25 cellular contexts compared by ENCODE assay signal in the genomic region with DNA sequence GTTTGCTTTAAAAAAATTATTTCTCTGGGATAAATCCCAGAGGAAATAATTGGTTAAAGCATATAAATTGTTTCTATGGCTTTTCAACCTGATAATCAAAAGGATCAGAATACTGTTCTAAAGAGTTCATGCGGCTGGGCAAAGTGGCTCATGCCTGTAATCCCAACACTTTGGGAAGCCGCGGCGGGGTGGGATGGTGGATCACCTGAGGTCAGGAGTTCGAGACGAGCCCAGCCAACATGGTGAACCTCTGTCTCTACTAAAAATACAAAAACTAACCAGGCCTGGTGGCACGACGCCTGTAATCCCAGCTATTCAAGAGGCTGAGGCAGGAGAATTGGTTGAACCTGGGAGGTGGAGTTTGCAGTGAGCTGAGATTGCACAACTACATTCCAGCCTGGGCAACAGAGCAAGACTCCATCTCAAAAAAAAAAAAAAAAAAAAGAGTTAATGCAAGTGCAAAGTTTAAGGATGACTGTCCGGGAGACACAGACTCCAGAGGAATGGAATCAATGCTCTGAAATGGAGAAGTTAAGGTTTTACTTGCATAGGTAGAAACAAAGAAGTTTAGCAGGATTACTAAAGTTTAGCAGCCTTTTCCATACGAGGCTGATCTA. TPM values are rescaled to one million over a fixed set of nuclear protein-coding genes. Genes with fewer than 3 reads are reported as not detected.
DNase-seq lines count a peak whose midpoint lies in the region; ATAC-seq and TF ChIP-seq lines count a peak whose summit lies in the region.
"Had no signal": no experiment of that assay in that cellular context is flagged by ENCODE, and none has a peak within 500 bp of the region (broad histone marks: within the 10 kb centered on the region; RNA-seq: fewer than 3 reads in every experiment).

No MANE protein-coding gene starts in this region.

- H3K4me3 ChIP-seq in heart right ventricle: no peak overlapping the region
- peak overlapping the region; percentile 74 for H3K4me3 ChIP-seq in OCI-LY7 (ENCODE audit: low read depth, low read length, poor library complexity, severe bottlenecking)
- no peak overlapping the region for H3K4me3 ChIP-seq in fibroblast of pulmonary artery (replicated peaks; ENCODE audit: low read depth, low read length)
- H3K4me3 ChIP-seq: MG63, neural progenitor cell had no signal

- CTCF ChIA-PET in OCI-LY7 (lab: Charles Lee; ENCODE audit: unreplicated experiment): interaction anchor here (0.6 to 1.2 kb wide), 3 partner anchors 14 to 37 kb away, joined by 3 read pairs; no protein-coding TSS in a partner anchor

- peak overlapping the region; percentile 93 for H3K27ac Mint-ChIP-seq in stimulated activated memory B cell treated with anti-CD40 and anti-IgM and Interleukin-4, amounts not matched to agents 10 μg/mL and 1 μg/mL and 100 μg/mL, for 72 hours
- H3K27ac Mint-ChIP-seq: activated CD4-positive, alpha-beta T cell treated with anti-CD3 and anti-CD28 coated beads, Interleukin-2, amount 10 ng/mL, durations not matched to agents 7 days and 5 days; activated T-cell treated with anti-CD3 and anti-CD28 coated beads, Interleukin-2, amount 50 U/mL, for 24 hours; brain; CD8-positive, alpha-beta T cell; neural progenitor cell; T-helper 2 cell treated with Interferon-gamma antibody and Interleukin-4, amounts not matched to agents 5 μg/mL and 100 μg/mL, for 36 hours had no signal

- H4K20me1 ChIP-seq in OCI-LY7 (ENCODE audit: insufficient read depth, low read length): no peaks in the 10 kb centered on the region

- no peaks in the 10 kb centered on the region for H3K27me3 Mint-ChIP-seq in stimulated activated memory B cell treated with anti-CD40 and anti-IgM and Interleukin-4, amounts not matched to agents 10 μg/mL and 1 μg/mL and 100 μg/mL, for 72 hours
- H3K27me3 Mint-ChIP-seq: activated T-cell treated with anti-CD3 and anti-CD28 coated beads, Interleukin-2, amount 50 U/mL, for 24 hours; brain had no signal

- H3K4me2 ChIP-seq in OCI-LY7 (ENCODE audit: low read length): peak overlapping the region; percentile 94
- H3K4me2 ChIP-seq: neural progenitor cell had no signal

- POLR2A ChIA-PET in OCI-LY7 (lab: Charles Lee): interaction anchor here (0.7 to 14.0 kb wide), 17 partner anchors 7 to 369 kb away, joined by 3 to 298 read pairs (median 5); no protein-coding TSS in a partner anchor

- H3K27ac ChIP-seq in heart right ventricle: peak overlapping the region in 4 of 10 donors; percentile 13 to 65 (median 44)
- H3K27ac ChIP-seq in OCI-LY7 (ENCODE audit: low read depth, low read length, poor library complexity, severe bottlenecking): peak overlapping the region; percentile 97
- H3K27ac ChIP-seq: neural progenitor cell, WERI-Rb-1 had no signal

- intact Hi-C loops in Right ventricle myocardium superior (cut with DNase I) (no loop called here), heart right ventricle (cut with DNase I) (loop anchor here in 1 of 10 donors (10.0 kb wide), 1 partner anchor 71 kb away; no protein-coding TSS in a partner anchor), OCI-LY7 (cut with micrococcal nuclease; ENCODE audit: unreplicated experiment) (loop anchor here (5.0 kb wide), 3 partner anchors 284 to 409 kb away; a partner anchor contains a TSS)

- DNase-seq in Right ventricle myocardium superior (no peak), heart right ventricle (no peak), OCI-LY7 (ENCODE audit: low spot score) (no peak), fibroblast of pulmonary artery (ENCODE audit: low read depth) (peak; percentile 21), NCI-H2029 treated with DMSO at 0.1 percent for 48 hours (lab: John Stamatoyannopoulos, UW) (no peak), nucleus accumbens (lab: John Stamatoyannopoulos, UW) (no peak), SHP77 (lab: John Stamatoyannopoulos, UW) (no peak)
- DNase-seq: 8988T; activated CD4-positive, alpha-beta T cell treated with anti-CD3 and anti-CD28 coated beads, Interleukin-2, amount 10 ng/mL, durations not matched to agents 7 days and 5 days; activated T-cell treated with anti-CD3 and anti-CD28 coated beads, Interleukin-2, amount 50 U/mL, for 24 hours; AML-193; CD8-positive, alpha-beta T cell; glutamatergic neuron; GOT3; MG63; NCI-H1105 treated with DMSO at 0.1 percent for 48 hours; NCI-H2029; NCI-H226; stimulated activated CD4-positive, alpha-beta T cell treated with anti-CD3 and anti-CD28 coated beads, Interleukin-15, amount 100 ng/mL, for 24 hours; stimulated activated naive CD4-positive, alpha-beta T cell treated with Interleukin-2 at 50 U/mL for 16 hours; WERI-Rb-1 had no signal

- H3K36me3 ChIP-seq in heart right ventricle: no peaks in the 10 kb centered on the region
- H3K36me3 ChIP-seq in OCI-LY7 (ENCODE audit: insufficient read depth, low read length): no peaks in the 10 kb centered on the region
- H3K36me3 ChIP-seq: MG63, neural progenitor cell, WERI-Rb-1 had no signal

- ATAC-seq in Right ventricle myocardium superior (ENCODE audit: poor library complexity): peak; percentile 30
- ATAC-seq in heart right ventricle: no peak
- ATAC-seq in stimulated activated memory B cell treated with anti-CD40 and anti-IgM and Interleukin-4, amounts not matched to agents 10 μg/mL and 1 μg/mL and 100 μg/mL, for 72 hours: no peak
- ATAC-seq: CD8-positive, alpha-beta T cell had no signal

- WGBS in heart right ventricle, 2 donors: 83 to 92% methylated on average over 10 of the region's 10 CpGs

- peaks cover 0 to 12% (median 0%) of the 10 kb centered on the region in 9 donors for H3K4me1 ChIP-seq in heart right ventricle
- peaks cover 98% of the 10 kb centered on the region for H3K4me1 ChIP-seq in OCI-LY7 (ENCODE audit: insufficient read depth, low read length, poor library complexity, severe bottlenecking)

- peaks cover 2% of the 10 kb centered on the region for H3K9me3 Mint-ChIP-seq in stimulated activated memory B cell treated with anti-CD40 and anti-IgM and Interleukin-4, amounts not matched to agents 10 μg/mL and 1 μg/mL and 100 μg/mL, for 72 hours
- H3K9me3 Mint-ChIP-seq: activated CD4-positive, alpha-beta T cell treated with anti-CD3 and anti-CD28 coated beads, Interleukin-2, amount 10 ng/mL, durations not matched to agents 7 days and 5 days; activated T-cell treated with anti-CD3 and anti-CD28 coated beads, Interleukin-2, amount 50 U/mL, for 24 hours; brain; CD8-positive, alpha-beta T cell; neural progenitor cell; T-helper 2 cell treated with Interferon-gamma antibody and Interleukin-4, amounts not matched to agents 5 μg/mL and 100 μg/mL, for 36 hours had no signal

- no peak for TF ChIP-seq CTCF in heart right ventricle (IDR thresholded peaks at IDR 0.05)
- TF ChIP-seq CTCF in OCI-LY7 (conservative IDR thresholded peaks at IDR 0.05; ENCODE audit: low read length): no peak
- TF ChIP-seq CTCF in fibroblast of pulmonary artery (IDR thresholded peaks at IDR 0.05; ENCODE audit: low read length, missing control alignments): no peak

- H3K4me1 Mint-ChIP-seq in stimulated activated memory B cell treated with anti-CD40 and anti-IgM and Interleukin-4, amounts not matched to agents 10 μg/mL and 1 μg/mL and 100 μg/mL, for 72 hours: peaks cover 86% of the 10 kb centered on the region

- no TSS peak for BruUV-seq in OCI-LY7 (replicated peaks; lab: Mats Ljungman, UMichigan)

- peaks cover 10% of the 10 kb centered on the region for H3K36me3 Mint-ChIP-seq in stimulated activated memory B cell treated with anti-CD40 and anti-IgM and Interleukin-4, amounts not matched to agents 10 μg/mL and 1 μg/mL and 100 μg/mL, for 72 hours
- H3K36me3 Mint-ChIP-seq: brain; CD8-positive, alpha-beta T cell; neural progenitor cell had no signal

- no peak overlapping the region for H2AFZ ChIP-seq in OCI-LY7 (ENCODE audit: low read length)
- H2AFZ ChIP-seq: neural progenitor cell had no signal

- peaks cover 42% of the 10 kb centered on the region; the same call in 1 of the 2 replicates for H3K79me2 ChIP-seq in OCI-LY7 (ENCODE audit: insufficient read depth, low read depth, low read length)

- no peaks in the 10 kb centered on the region for H3K27me3 ChIP-seq in heart right ventricle
- H3K27me3 ChIP-seq: MG63, neural progenitor cell had no signal

- H3K4me3 Mint-ChIP-seq in stimulated activated memory B cell treated with anti-CD40 and anti-IgM and Interleukin-4, amounts not matched to agents 10 μg/mL and 1 μg/mL and 100 μg/mL, for 72 hours: no peak overlapping the region
- H3K4me3 Mint-ChIP-seq: activated CD4-positive, alpha-beta T cell treated with anti-CD3 and anti-CD28 coated beads, Interleukin-2, amount 10 ng/mL, durations not matched to agents 7 days and 5 days; activated T-cell treated with anti-CD3 and anti-CD28 coated beads, Interleukin-2, amount 50 U/mL, for 24 hours; brain; CD8-positive, alpha-beta T cell; neural progenitor cell; T-helper 2 cell treated with Interferon-gamma antibody and Interleukin-4, amounts not matched to agents 5 μg/mL and 100 μg/mL, for 36 hours had no signal

- no peaks in the 10 kb centered on the region for H3K9me2 ChIP-seq in OCI-LY7 (ENCODE audit: insufficient read depth, low read length)

- H3K9me3 ChIP-seq in heart right ventricle (no peaks in the 10 kb centered on the region), OCI-LY7 (ENCODE audit: low read length) (no peaks in the 10 kb centered on the region)
- H3K9me3 ChIP-seq: MG63 had no signal

RNA-seq across cellular contexts. Expression of a gene that starts 16.6 kb away (rescaled TPM):
- 109 TPM for total RNA-seq in Right ventricle myocardium superior
- 100 to 1,000 TPM; 101 to 142 (median 114) TPM for total RNA-seq in heart right ventricle
- polyA plus RNA-seq in heart right ventricle: 100 to 1,000 TPM in 1 of 2 donors, 10 to 100 TPM in 1; 61.5 to 151 TPM
- 135 and 148 TPM in 2 replicates for total RNA-seq in OCI-LY7 (2014; rRNA removed; shearing (Covaris generic))
- 105 and 106 TPM in 2 replicates for total RNA-seq in OCI-LY7 (2022)

RNA-seq across cellular contexts. Expression of a gene that starts 59.4 kb away (rescaled TPM):
- total RNA-seq in Right ventricle myocardium superior (4.4 TPM), heart right ventricle (1 to 10 TPM; 5.4 to 7.5 (median 6.3) TPM), OCI-LY7 (2022) (20.2 and 23.9 TPM in 2 replicates)
- polyA plus RNA-seq in heart right ventricle: 1 to 10 TPM; 2.1 to 3.9 TPM
- 27.9 and 31.9 TPM in 2 replicates for total RNA-seq in OCI-LY7 (2014; rRNA removed; shearing (Covaris generic))
